ENCODE assay signal across 22 cellular contexts in genomic region chr1:227038401-227038800, GRCh38.
"Had no signal": no experiment of that assay in that cellular context is flagged by ENCODE, and none has a peak within 500 bp of the region (broad histone marks: within the 10 kb centered on the region; RNA-seq: fewer than 3 reads in every experiment).

No MANE protein-coding gene starts in this region.

- H3K27ac Mint-ChIP-seq: mesothelial cell of epicardium; stimulated activated naive B cell treated with anti-CD40 and anti-IgM and Interleukin-4, amounts not matched to agents 10 μg/mL and 1 μg/mL and 100 μg/mL, for 72 hours had no signal

- H3K4me3 Mint-ChIP-seq: mesothelial cell of epicardium; neural crest cell; stimulated activated naive B cell treated with anti-CD40 and anti-IgM and Interleukin-4, amounts not matched to agents 10 μg/mL and 1 μg/mL and 100 μg/mL, for 72 hours had no signal

- H3K9me3 Mint-ChIP-seq: mesothelial cell of epicardium had no signal

- H3K36me3 Mint-ChIP-seq: stimulated activated naive B cell treated with anti-CD40 and anti-IgM and Interleukin-4, amounts not matched to agents 10 μg/mL and 1 μg/mL and 100 μg/mL, for 72 hours had no signal

- H3K36me3 ChIP-seq: ovary had no signal

- H3K27me3 ChIP-seq: esophagus squamous epithelium, gastroesophageal sphincter, heart right ventricle, ovary had no signal

- H3K4me1 ChIP-seq: esophagus squamous epithelium had no signal

- H3K4me1 Mint-ChIP-seq: mesothelial cell of epicardium; neural crest cell; stimulated activated naive B cell treated with anti-CD40 and anti-IgM and Interleukin-4, amounts not matched to agents 10 μg/mL and 1 μg/mL and 100 μg/mL, for 72 hours had no signal

- DNase-seq: activated CD4-positive, alpha-beta T cell treated with anti-CD3 and anti-CD28 coated beads, Interleukin-2, amount 50 U/mL, for 1 hour; activated naive CD4-positive, alpha-beta T cell treated with Interleukin-2 at 50 U/mL for 16 hours; activated T-cell treated with anti-CD3 and anti-CD28 coated beads for 4 hours; aorta; caudate nucleus; cortex of kidney; effector CD4-positive, alpha-beta T cell; esophagus squamous epithelium; heart right ventricle; left colon; ovary; stimulated activated CD4-positive, alpha-beta T cell treated with anti-CD3 and anti-CD28 coated beads, Interleukin-2, amount 100 ng/mL, for 24 hours; stimulated activated naive B cell treated with anti-CD40 and anti-IgM and Interleukin-4, amounts not matched to agents 10 μg/mL and 1 μg/mL and 100 μg/mL, for 72 hours; substantia nigra; T-helper 2 cell; trophoblast cell had no signal

- H3K9me3 ChIP-seq: esophagus squamous epithelium, gastroesophageal sphincter, ovary had no signal

- H3K27ac ChIP-seq: esophagus squamous epithelium, gastroesophageal sphincter, heart right ventricle, ovary had no signal

- H3K4me3 ChIP-seq: esophagus squamous epithelium, gastroesophageal sphincter, heart right ventricle, lung, ovary had no signal

- H3K27me3 Mint-ChIP-seq: stimulated activated naive B cell treated with anti-CD40 and anti-IgM and Interleukin-4, amounts not matched to agents 10 μg/mL and 1 μg/mL and 100 μg/mL, for 72 hours had no signal

- ATAC-seq: activated CD4-positive, CD25-positive, alpha-beta regulatory T cell treated with anti-CD3 and anti-CD28 coated beads, Interleukin-2, amount 50 U/mL, for 24 hours; gastroesophageal sphincter; heart right ventricle; left colon; sciatic nerve; stimulated activated naive B cell treated with anti-CD40 and anti-IgM and Interleukin-4, amounts not matched to agents 10 μg/mL and 1 μg/mL and 100 μg/mL, for 72 hours had no signal
